14 cellular contexts compared by ENCODE assay signal in genomic region chr2:112799291-112799975, GRCh38. TPM values are rescaled to one million over a fixed set of nuclear protein-coding genes. Genes with fewer than 3 reads are reported as not detected.
A peak's percentile ranks its signal among the peaks of the same experiment; 100 is the strongest.
DNase-seq lines count a peak whose midpoint lies in the region; ATAC-seq, FAIRE-seq and TF ChIP-seq lines count a peak whose summit lies in the region.
"Had no signal": no experiment of that assay in that cellular context is flagged by ENCODE, and none has a peak within 500 bp of the region (broad histone marks: within the 10 kb centered on the region; RNA-seq: fewer than 3 reads in every experiment).

No MANE protein-coding gene starts in this region.

- intact Hi-C loops in K562 (cut with micrococcal nuclease), result no loop called here

- no peaks in the 10 kb centered on the region for H3K79me2 ChIP-seq in K562 (ENCODE audit: control insufficient read depth, insufficient read depth, low read length)

- no peak overlapping the region for H3K4me2 ChIP-seq in K562 (ENCODE audit: insufficient read depth, low read length)

- DNase-seq in activated T-cell treated with anti-CD3 and anti-CD28 coated beads, Interleukin-2, amount 50 U/mL, for 24 hours, result no peak
- DNase-seq in activated T-cell treated with anti-CD3 and anti-CD28 coated beads, Interleukin-2, amount 50 U/mL, for 4 hours, result no peak
- DNase-seq in RPMI7951 (ENCODE audit: low read depth) (peak; percentile 26), K562 (ENCODE audit: extremely low read depth in 1 of 4, low spot score in 3 of 4) (no peak), NCI-H146 (lab: John Stamatoyannopoulos, UW) (no peak), A172 (ENCODE audit: low spot score) (no peak), H7 (no peak)
- no peak for DNase-seq in stimulated activated naive CD8-positive, alpha-beta T cell treated with anti-CD3 and anti-CD28 coated beads, Interleukin-15, Interleukin-2, amounts not matched to agents 100 U/mL and 50 U/mL, for 24 hours
- DNase-seq: effector memory CD4-positive, alpha-beta T cell; Right ventricle myocardium superior; stimulated activated CD8-positive, alpha-beta memory T cell treated with anti-CD3 and anti-CD28 coated beads, Interleukin-4, amount 100 ng/mL, for 48 hours had no signal

- H3K36me3 Mint-ChIP-seq in activated T-cell treated with anti-CD3 and anti-CD28 coated beads, Interleukin-2, amount 50 U/mL, for 24 hours (ENCODE audit: low read depth), result no peaks in the 10 kb centered on the region
- H3K36me3 Mint-ChIP-seq in activated T-cell treated with anti-CD3 and anti-CD28 coated beads, Interleukin-2, amount 50 U/mL, for 4 hours (ENCODE audit: insufficient read depth), result no peaks in the 10 kb centered on the region
- H3K36me3 Mint-ChIP-seq: brain had no signal

- peak overlapping the region; percentile 8 for H3K27ac Mint-ChIP-seq in activated T-cell treated with anti-CD3 and anti-CD28 coated beads, Interleukin-2, amount 50 U/mL, for 24 hours
- H3K27ac Mint-ChIP-seq: brain had no signal

- CTCF ChIA-PET in K562 (lab: Yijun Ruan, JAX; ENCODE audit: low intra/inter-chr PET ratio), result no interaction called here

- no peak for TF ChIP-seq EP300 in K562 (IDR thresholded peaks at IDR 0.05; ENCODE audit: low read length)

- H3K9me3 ChIP-seq in K562 (replicated peaks; ENCODE audit: control insufficient read depth, insufficient read depth, low read depth, low read length), result no peaks in the 10 kb centered on the region

- no peak for ATAC-seq in activated T-cell treated with anti-CD3 and anti-CD28 coated beads, Interleukin-2, amount 50 U/mL, for 4 hours
- 0 out of 3 replicates have a peak, but pooled peaks have one; percentile 15 for ATAC-seq in K562
- peak; percentile 41 for ATAC-seq in stimulated activated naive CD8-positive, alpha-beta T cell treated with anti-CD3 and anti-CD28 coated beads, Interleukin-15, Interleukin-2, amounts not matched to agents 100 U/mL and 50 U/mL, for 24 hours

- no peak overlapping the region for H3K4me3 ChIP-seq in K562
- H3K4me3 ChIP-seq in H7 (ENCODE audit: insufficient read depth, low read depth, low read length), result no peak overlapping the region

- POLR2A ChIA-PET in K562 (lab: Yijun Ruan, JAX), result no interaction called here

- no peak for FAIRE-seq in K562 (lab: Jason Lieb, UNC)
- FAIRE-seq: D721Med had no signal

- no peak overlapping the region for H2AFZ ChIP-seq in K562 (ENCODE audit: low read depth, low read length)

- WGBS in K562 (ENCODE audit: insufficient coverage, low coverage, missing lambda C conversion rate), result 67% methylated on average over 4 of the region's 4 CpGs

- H3K27me3 Mint-ChIP-seq in activated T-cell treated with anti-CD3 and anti-CD28 coated beads, Interleukin-2, amount 50 U/mL, for 24 hours, result peaks cover 3% of the 10 kb centered on the region
- no peaks in the 10 kb centered on the region for H3K27me3 Mint-ChIP-seq in activated T-cell treated with anti-CD3 and anti-CD28 coated beads, Interleukin-2, amount 50 U/mL, for 4 hours (ENCODE audit: low read depth)

- no peak overlapping the region for H3K4me3 Mint-ChIP-seq in activated T-cell treated with anti-CD3 and anti-CD28 coated beads, Interleukin-2, amount 50 U/mL, for 24 hours
- H3K4me3 Mint-ChIP-seq in activated T-cell treated with anti-CD3 and anti-CD28 coated beads, Interleukin-2, amount 50 U/mL, for 4 hours, result no peak overlapping the region
- H3K4me3 Mint-ChIP-seq: brain had no signal

- BruUV-seq in K562 (replicated peaks; lab: Mats Ljungman, UMichigan), result no TSS peak

- H3K4me1 Mint-ChIP-seq in activated T-cell treated with anti-CD3 and anti-CD28 coated beads, Interleukin-2, amount 50 U/mL, for 24 hours (ENCODE audit: low read depth), result peaks cover 29% of the 10 kb centered on the region
- peaks cover 10% of the 10 kb centered on the region for H3K4me1 Mint-ChIP-seq in activated T-cell treated with anti-CD3 and anti-CD28 coated beads, Interleukin-2, amount 50 U/mL, for 4 hours (ENCODE audit: low read depth)
- H3K4me1 Mint-ChIP-seq: brain had no signal

- no peaks in the 10 kb centered on the region for H3K36me3 ChIP-seq in K562 (ENCODE audit: control insufficient read depth, insufficient read depth, low read length)
- no peaks in the 10 kb centered on the region for H3K36me3 ChIP-seq in H7 (replicated peaks; ENCODE audit: control insufficient read depth, insufficient read depth, low read length)

- no peak for TF ChIP-seq RAD21 in K562 (CRISPR knock-in tag; conservative IDR thresholded peaks at IDR 0.05 in 1 of 2, IDR thresholded peaks at IDR 0.05 in 1 of 2)

- H3K27me3 ChIP-seq in K562 (ENCODE audit: control insufficient read depth in 2 of 2, insufficient read depth in 2 of 2, low read length in 2 of 2) (no peaks in the 10 kb centered on the region), H7 (ENCODE audit: control insufficient read depth, insufficient read depth, low read length) (no peaks in the 10 kb centered on the region)

- no peak for TF ChIP-seq CTCF in K562 (IDR thresholded peaks at IDR 0.05 in 2 of 3, conservative IDR thresholded peaks at IDR 0.05 in 1 of 3; ENCODE audit: insufficient read depth in 2 of 3, low read depth in 1 of 3, low read length in 3 of 3)

- H3K4me1 ChIP-seq in K562 (replicated peaks in 1 of 2; ENCODE audit: control insufficient read depth in 2 of 2, insufficient read depth in 2 of 2, low read length in 2 of 2), result peaks cover 3 to 16% of the 10 kb centered on the region in 2 experiments; a peak in 4 of 5 replicates

- no peaks in the 10 kb centered on the region for H4K20me1 ChIP-seq in K562 (replicated peaks; ENCODE audit: control insufficient read depth, insufficient read depth, low read length)

- no peaks in the 10 kb centered on the region for H3K9me3 Mint-ChIP-seq in activated T-cell treated with anti-CD3 and anti-CD28 coated beads, Interleukin-2, amount 50 U/mL, for 24 hours
- no peaks in the 10 kb centered on the region for H3K9me3 Mint-ChIP-seq in activated T-cell treated with anti-CD3 and anti-CD28 coated beads, Interleukin-2, amount 50 U/mL, for 4 hours

- TF ChIP-seq POLR2A in K562 (conservative IDR thresholded peaks at IDR 0.05), result no peak

- H3K9me1 ChIP-seq in K562 (ENCODE audit: control insufficient read depth, insufficient read depth, low read length), result no peaks in the 10 kb centered on the region

- H3K27ac ChIP-seq in K562 (ENCODE audit: extremely low read depth, low read depth, low read length), result no peak overlapping the region

- in situ Hi-C loops in K562 (cut with MboI), result no loop called here

- H3K9ac ChIP-seq in K562 (ENCODE audit: insufficient read depth in 1 of 2, low read depth in 2 of 2, low read length in 2 of 2), result no peak overlapping the region

RNA-seq across cellular contexts. Expression of gene IL1A, which starts 15.1 kb away (rescaled TPM):
- 1 to 10 TPM; 2.0 to 4.3 (median 3.8) TPM for total RNA-seq in activated T-cell treated with anti-CD3 and anti-CD28 coated beads, Interleukin-2, amount 50 U/mL, for 4 hours
- total RNA-seq in RPMI7951 (2014; rRNA removed; shearing (Covaris generic)), result 1.9 and 2.3 TPM in 2 replicates
- total RNA-seq in K562 (2011; cell fraction: chromatin; rRNA removed; ENCODE audit: low replicate concordance), result 0.32 TPM in 1 of 2 replicates, not detected in the other
- total RNA-seq in K562 (2011; cell fraction: nucleolus; rRNA removed), result not detected in 2 replicates
- 0.46 TPM in 1 of 2 replicates, not detected in the other for total RNA-seq in K562 (2011; cell fraction: nucleoplasm; rRNA removed)
- 0.14 TPM in 1 of 2 replicates, not detected in the other for total RNA-seq in K562 (2014; rRNA removed)
- 0.15 and 0.19 TPM in 2 replicates for total RNA-seq in K562 (2014; rRNA removed; fragmentation: Illumina TruSeq; extraction: Trizol)
- 0.08 TPM in 1 of 2 replicates, not detected in the other for total RNA-seq in K562 (2015; rRNA removed; fragmentation: Illumina TruSeq; extraction: Trizol)
- total RNA-seq in K562 (2021), result 0.09 TPM in 1 of 2 replicates, not detected in the other
- 0.07 and 0.09 TPM in 2 replicates for polyA plus RNA-seq in K562 (2011; rRNA removed)
- polyA plus RNA-seq in K562 (2011; cell fraction: cytosol; rRNA removed), result 0.09 TPM in 1 of 2 replicates, not detected in the other
- polyA plus RNA-seq in K562 (2011; cell fraction: nucleus; rRNA removed), result 0.11 and 0.13 TPM in 2 replicates
- 0.30 and 1.4 TPM in 2 replicates for polyA plus RNA-seq in K562 (2012)
- polyA plus RNA-seq in K562 (2014; fragmentation: Illumina TruSeq; extraction: Trizol), result 0.08 and 0.15 TPM in 2 replicates
- under 1 TPM in 1 of 2 experiments, not detected in 1; 0.27 TPM for polyA plus RNA-seq in K562 (2014; fragmentation: Nextera tagmentation; extraction: Ambion mirVana)
- 0.03 TPM in 1 of 2 replicates, not detected in the other for polyA plus RNA-seq in K562 (2014; rRNA removed)
- polyA minus RNA-seq in K562 (2011; rRNA and poly(A)+ RNA removed), result 0.07 TPM in 1 of 2 replicates, not detected in the other
- not detected in 2 replicates for polyA minus RNA-seq in K562 (2011; cell fraction: cytosol; rRNA and poly(A)+ RNA removed)
- polyA minus RNA-seq in K562 (2011; cell fraction: nucleus; rRNA and poly(A)+ RNA removed), result not detected in 2 replicates
- 0.05 TPM in 1 of 2 replicates, not detected in the other for total RNA-seq in A172 (2014; rRNA removed; shearing (Covaris generic))
- total RNA-seq in H7 (2014; rRNA removed; shearing (Covaris generic)), result 0.11 and 0.38 TPM in 2 replicates
- total RNA-seq: myocyte, Right ventricle myocardium superior had no signal

RNA-seq across cellular contexts. Expression of gene CKAP2L, which starts 35.0 kb away (rescaled TPM):
- total RNA-seq in activated T-cell treated with anti-CD3 and anti-CD28 coated beads, Interleukin-2, amount 50 U/mL, for 4 hours, result 1 to 10 TPM; 2.7 to 4.1 (median 3.2) TPM
- total RNA-seq in RPMI7951 (2014; rRNA removed; shearing (Covaris generic)), result 47.1 and 61.9 TPM in 2 replicates
- total RNA-seq in K562 (2011; cell fraction: chromatin; rRNA removed; ENCODE audit: low replicate concordance), result 12.0 and 31.2 TPM in 2 replicates
- 9.5 and 10.3 TPM in 2 replicates for total RNA-seq in K562 (2011; cell fraction: nucleolus; rRNA removed)
- 20.5 and 28.5 TPM in 2 replicates for total RNA-seq in K562 (2011; cell fraction: nucleoplasm; rRNA removed)
- total RNA-seq in K562 (2014; rRNA removed) (10.4 and 12.3 TPM in 2 replicates), K562 (2014; rRNA removed; fragmentation: Illumina TruSeq; extraction: Trizol) (14.2 and 16.9 TPM in 2 replicates), K562 (2015; rRNA removed; fragmentation: Illumina TruSeq; extraction: Trizol) (11.5 and 12.1 TPM in 2 replicates), K562 (2021) (17.6 and 18.6 TPM in 2 replicates)
- polyA plus RNA-seq in K562 (2011; rRNA removed) (15.8 and 18.5 TPM in 2 replicates), K562 (2014; fragmentation: Illumina TruSeq; extraction: Trizol) (20.3 and 21.9 TPM in 2 replicates), K562 (2014; fragmentation: Nextera tagmentation; extraction: Ambion mirVana) (10 to 100 TPM; 14.1 to 14.9 TPM), K562 (2014; rRNA removed) (10.9 and 13.2 TPM in 2 replicates)
- 2.9 and 6.0 TPM in 2 replicates for polyA plus RNA-seq in K562 (2011; cell fraction: cytosol; rRNA removed)
- 7.2 and 9.8 TPM in 2 replicates for polyA plus RNA-seq in K562 (2011; cell fraction: nucleus; rRNA removed)
- polyA plus RNA-seq in K562 (2012), result 12.2 and 19.9 TPM in 2 replicates
- 21.9 and 31.4 TPM in 2 replicates for polyA minus RNA-seq in K562 (2011; rRNA and poly(A)+ RNA removed)
- 4.9 and 6.4 TPM in 2 replicates for polyA minus RNA-seq in K562 (2011; cell fraction: cytosol; rRNA and poly(A)+ RNA removed)
- polyA minus RNA-seq in K562 (2011; cell fraction: nucleus; rRNA and poly(A)+ RNA removed), result 12.3 and 21.2 TPM in 2 replicates
- total RNA-seq in A172 (2014; rRNA removed; shearing (Covaris generic)), result 18.0 and 21.0 TPM in 2 replicates
- total RNA-seq in H7 (2014; rRNA removed; shearing (Covaris generic)), result 14.9 and 24.8 TPM in 2 replicates

RNA-seq across cellular contexts. Expression of gene IL1B, which starts 37.1 kb away (rescaled TPM):
- 1 to 10 TPM in 2 of 3 donors, under 1 TPM in 1; 0.42 to 1.6 (median 1.3) TPM for total RNA-seq in activated T-cell treated with anti-CD3 and anti-CD28 coated beads, Interleukin-2, amount 50 U/mL, for 4 hours
- total RNA-seq in RPMI7951 (2014; rRNA removed; shearing (Covaris generic)), result 57.5 and 71.6 TPM in 2 replicates
- not detected in 2 replicates for total RNA-seq in K562 (2011; cell fraction: chromatin; rRNA removed; ENCODE audit: low replicate concordance)
- not detected in 2 replicates for total RNA-seq in K562 (2011; cell fraction: nucleolus; rRNA removed)
- not detected in 2 replicates for total RNA-seq in K562 (2011; cell fraction: nucleoplasm; rRNA removed)
- not detected in 2 replicates for total RNA-seq in K562 (2014; rRNA removed)
- not detected in 2 replicates for total RNA-seq in K562 (2014; rRNA removed; fragmentation: Illumina TruSeq; extraction: Trizol)
- 0.29 TPM in 1 of 2 replicates, not detected in the other for total RNA-seq in K562 (2015; rRNA removed; fragmentation: Illumina TruSeq; extraction: Trizol)
- not detected in 2 replicates for total RNA-seq in K562 (2021)
- polyA plus RNA-seq in K562 (2011; rRNA removed), result 0.09 TPM in 1 of 2 replicates, not detected in the other
- not detected in 2 replicates for polyA plus RNA-seq in K562 (2011; cell fraction: cytosol; rRNA removed)
- not detected in 2 replicates for polyA plus RNA-seq in K562 (2011; cell fraction: nucleus; rRNA removed)
- 0.06 and 0.13 TPM in 2 replicates for polyA plus RNA-seq in K562 (2012)
- polyA plus RNA-seq in K562 (2014; fragmentation: Illumina TruSeq; extraction: Trizol), result not detected in 2 replicates
- not detected for polyA plus RNA-seq in K562 (2014; fragmentation: Nextera tagmentation; extraction: Ambion mirVana)
- not detected in 2 replicates for polyA plus RNA-seq in K562 (2014; rRNA removed)
- polyA minus RNA-seq in K562 (2011; rRNA and poly(A)+ RNA removed), result not detected in 2 replicates
- polyA minus RNA-seq in K562 (2011; cell fraction: cytosol; rRNA and poly(A)+ RNA removed), result not detected in 2 replicates
- polyA minus RNA-seq in K562 (2011; cell fraction: nucleus; rRNA and poly(A)+ RNA removed), result not detected in 2 replicates
- total RNA-seq in A172 (2014; rRNA removed; shearing (Covaris generic)), result 0.19 TPM in 1 of 2 replicates, not detected in the other
- not detected in 2 replicates for total RNA-seq in H7 (2014; rRNA removed; shearing (Covaris generic))
- total RNA-seq: myocyte had no signal

Comparison
In these comparisons a context has a peak if more than half of its experiments do, and no peak if none do; other contexts are left out.
1. ATAC-seq: peak in K562 (single experiment) and stimulated activated naive CD8-positive, alpha-beta T cell treated with anti-CD3 and anti-CD28 coated beads, Interleukin-15, Interleukin-2, amounts not matched to agents 100 U/mL and 50 U/mL, for 24 hours (single experiment); none in activated T-cell treated with anti-CD3 and anti-CD28 coated beads, Interleukin-2, amount 50 U/mL, for 4 hours (0 of 2).
2. RNA of gene IL1B, which starts 37.1 kb away (total RNA-seq): 57.5 to 71.6 TPM in RPMI7951; 0.42 to 1.6 TPM in activated T-cell treated with anti-CD3 and anti-CD28 coated beads, Interleukin-2, amount 50 U/mL, for 4 hours, 0.29 TPM in K562, 0.19 TPM in A172 and not detected in H7; every median in the first group is over 10 times any median in the second.